ENCODE assay signal across 12 cellular contexts in genomic region chr10:128530301-128530700, GRCh38.
A peak's percentile ranks its signal among the peaks of the same experiment; 100 is the strongest.
DNase-seq lines count a peak whose midpoint lies in the region; ATAC-seq and TF ChIP-seq lines count a peak whose summit lies in the region.
"Had no signal": no experiment of that assay in that cellular context is flagged by ENCODE, and none has a peak within 500 bp of the region (broad histone marks: within the 10 kb centered on the region; RNA-seq: fewer than 3 reads in every experiment).

No MANE protein-coding gene starts in this region.

- no peaks in the 10 kb centered on the region for H3K36me3 ChIP-seq in hepatocyte (replicated peaks; ENCODE audit: insufficient read depth, low read depth)
- no peaks in the 10 kb centered on the region for H3K36me3 ChIP-seq in transverse colon
- no peaks in the 10 kb centered on the region for H3K36me3 ChIP-seq in ovary

- H3K36me3 Mint-ChIP-seq in activated CD8-positive, alpha-beta T cell treated with anti-CD3 and anti-CD28 coated beads for 36 hours (ENCODE audit: low read depth), result no peaks in the 10 kb centered on the region
- H3K36me3 Mint-ChIP-seq in activated CD8-positive, alpha-beta T cell treated with anti-CD3 and anti-CD28 coated beads, Interleukin-2, amount 10 ng/mL, durations not matched to agents 7 days and 5 days (ENCODE audit: low read depth), result no peaks in the 10 kb centered on the region
- H3K36me3 Mint-ChIP-seq: memory B cell had no signal

- no peak overlapping the region for H2AFZ ChIP-seq in hepatocyte

- H3K4me3 Mint-ChIP-seq in activated CD8-positive, alpha-beta T cell treated with anti-CD3 and anti-CD28 coated beads for 36 hours, result no peak overlapping the region
- no peak overlapping the region for H3K4me3 Mint-ChIP-seq in activated CD8-positive, alpha-beta T cell treated with anti-CD3 and anti-CD28 coated beads, Interleukin-2, amount 10 ng/mL, durations not matched to agents 7 days and 5 days
- H3K4me3 Mint-ChIP-seq: CD4-positive, alpha-beta T cell; memory B cell had no signal

- H3K4me2 ChIP-seq in hepatocyte, result no peak overlapping the region

- H3K4me3 ChIP-seq in hepatocyte (no peak overlapping the region), transverse colon (no peak overlapping the region), ovary (no peak overlapping the region)

- peaks cover 12% of the 10 kb centered on the region for H3K27me3 Mint-ChIP-seq in activated CD8-positive, alpha-beta T cell treated with anti-CD3 and anti-CD28 coated beads for 36 hours
- no peaks in the 10 kb centered on the region for H3K27me3 Mint-ChIP-seq in activated CD8-positive, alpha-beta T cell treated with anti-CD3 and anti-CD28 coated beads, Interleukin-2, amount 10 ng/mL, durations not matched to agents 7 days and 5 days (ENCODE audit: low read depth)
- H3K27me3 Mint-ChIP-seq: memory B cell had no signal

- WGBS in hepatocyte (ENCODE audit: low lambda C conversion rate, missing lambda C conversion rate), result 47% methylated on average over 5 of the region's 5 CpGs
- WGBS in transverse colon (ENCODE audit: low coverage in 1 of 2), 2 donors, result 48 to 54% methylated on average over 5 of the region's 5 CpGs
- 28 to 49% (median 30%) methylated on average over 5 of the region's 5 CpGs for WGBS in ovary, 3 donors

- no peaks in the 10 kb centered on the region for H3K4me1 Mint-ChIP-seq in activated CD8-positive, alpha-beta T cell treated with anti-CD3 and anti-CD28 coated beads for 36 hours (ENCODE audit: low read depth)
- H3K4me1 Mint-ChIP-seq in activated CD8-positive, alpha-beta T cell treated with anti-CD3 and anti-CD28 coated beads, Interleukin-2, amount 10 ng/mL, durations not matched to agents 7 days and 5 days (ENCODE audit: low read depth), result no peaks in the 10 kb centered on the region
- H3K4me1 Mint-ChIP-seq: memory B cell had no signal

- CTCF ChIA-PET in activated CD8-positive, alpha-beta T cell treated with anti-CD3 and anti-CD28 coated beads for 36 hours (lab: Charles Lee), result interaction anchor here (1.0 to 1.5 kb wide), 2 partner anchors 11 to 18 kb away, joined by 3 read pairs; no protein-coding TSS in a partner anchor
- CTCF ChIA-PET in activated CD8-positive, alpha-beta T cell treated with anti-CD3 and anti-CD28 coated beads, Interleukin-2, amount 10 ng/mL, durations not matched to agents 7 days and 5 days (lab: Charles Lee), result no interaction called here

- POLR2A ChIA-PET in activated CD8-positive, alpha-beta T cell treated with anti-CD3 and anti-CD28 coated beads for 36 hours (lab: Charles Lee), result no interaction called here
- POLR2A ChIA-PET in activated CD8-positive, alpha-beta T cell treated with anti-CD3 and anti-CD28 coated beads, Interleukin-2, amount 10 ng/mL, durations not matched to agents 7 days and 5 days (lab: Charles Lee), result no interaction called here

- H3K27ac Mint-ChIP-seq in activated CD8-positive, alpha-beta T cell treated with anti-CD3 and anti-CD28 coated beads for 36 hours, result no peak overlapping the region
- no peak overlapping the region for H3K27ac Mint-ChIP-seq in activated CD8-positive, alpha-beta T cell treated with anti-CD3 and anti-CD28 coated beads, Interleukin-2, amount 10 ng/mL, durations not matched to agents 7 days and 5 days
- H3K27ac Mint-ChIP-seq: CD4-positive, alpha-beta T cell; memory B cell had no signal

- no peak overlapping the region for H3K27ac ChIP-seq in hepatocyte
- no peak overlapping the region for H3K27ac ChIP-seq in transverse colon
- H3K27ac ChIP-seq in ovary, result no peak overlapping the region

- DNase-seq in activated CD8-positive, alpha-beta T cell treated with anti-CD3 and anti-CD28 coated beads for 36 hours, result no peak
- DNase-seq in activated CD8-positive, alpha-beta T cell treated with anti-CD3 and anti-CD28 coated beads, Interleukin-2, amount 10 ng/mL, durations not matched to agents 7 days and 5 days, result no peak
- DNase-seq in OCI-M1 (lab: John Stamatoyannopoulos, UW) (peak; percentile 34), hepatocyte (ENCODE audit: low spot score) (peak; percentile 26), transverse colon (no peak), ecto neural progenitor cell (ENCODE audit: low spot score) (no peak), posterior vena cava (ENCODE audit: low spot score) (no peak), ovary (no peak)
- DNase-seq: CD4-positive, alpha-beta T cell; central memory CD4-positive, alpha-beta T cell; NCI-H187 had no signal

- TF ChIP-seq POLR2A in transverse colon (IDR thresholded peaks at IDR 0.05) (no peak), ovary (IDR thresholded peaks at IDR 0.05) (no peak)

- no peak for ATAC-seq in activated CD8-positive, alpha-beta T cell treated with anti-CD3 and anti-CD28 coated beads for 36 hours
- no peak for ATAC-seq in activated CD8-positive, alpha-beta T cell treated with anti-CD3 and anti-CD28 coated beads, Interleukin-2, amount 10 ng/mL, durations not matched to agents 7 days and 5 days

- TF ChIP-seq EP300 in transverse colon (IDR thresholded peaks at IDR 0.05; ENCODE audit: low read depth), result no peak
- TF ChIP-seq EP300 in ovary (IDR thresholded peaks at IDR 0.05), result no peak

- intact Hi-C loops in activated CD8-positive, alpha-beta T cell treated with anti-CD3 and anti-CD28 coated beads for 36 hours (cut with micrococcal nuclease), result no loop called here
- intact Hi-C loops in transverse colon (cut with DNase I; ENCODE audit: low total_unique reads), result loop anchor here (10.0 kb wide), 1 partner anchor 1376 kb away; no protein-coding TSS in a partner anchor
- intact Hi-C loops in posterior vena cava (cut with DNase I), result loop anchor here in 1 of 2 donors (5.0 kb wide), 1 partner anchor 673 kb away; no protein-coding TSS in a partner anchor
- intact Hi-C loops in ovary (cut with DNase I), result no loop called here

- H3K9me3 ChIP-seq in hepatocyte (ENCODE audit: low read depth), result no peaks in the 10 kb centered on the region
- no peaks in the 10 kb centered on the region for H3K9me3 ChIP-seq in transverse colon
- H3K9me3 ChIP-seq in ovary, result no peaks in the 10 kb centered on the region

- peak; percentile 31 for TF ChIP-seq CTCF in activated CD8-positive, alpha-beta T cell treated with anti-CD3 and anti-CD28 coated beads for 36 hours (IDR thresholded peaks at IDR 0.05)
- TF ChIP-seq CTCF in hepatocyte (IDR thresholded peaks at IDR 0.05; ENCODE audit: poor library complexity), result peak; percentile 77
- TF ChIP-seq CTCF in transverse colon (IDR thresholded peaks at IDR 0.05), result peak in 4 of 5 experiments; percentile 35 to 56 (median 46)
- TF ChIP-seq CTCF in ovary (IDR thresholded peaks at IDR 0.05), result no peak

- no peaks in the 10 kb centered on the region for H3K79me2 ChIP-seq in hepatocyte

- H3K27me3 ChIP-seq in hepatocyte (peaks cover 13% of the 10 kb centered on the region), transverse colon (peaks cover 15% of the 10 kb centered on the region), ovary (no peaks in the 10 kb centered on the region)

- H3K9me2 ChIP-seq in hepatocyte (replicated peaks; ENCODE audit: insufficient read depth), result no peaks in the 10 kb centered on the region

- no peaks in the 10 kb centered on the region for H4K20me1 ChIP-seq in hepatocyte (ENCODE audit: insufficient read depth, poor library complexity, severe bottlenecking)

- in situ Hi-C loops in transverse colon (cut with MboI; ENCODE audit: low pct_ligation_motif_present in 1 of 4, low pct_unique_long_range_greater_than_20kb in 1 of 4, low sequenced_read_pairs in 3 of 4), result no loop called here

- H3K9me3 Mint-ChIP-seq in activated CD8-positive, alpha-beta T cell treated with anti-CD3 and anti-CD28 coated beads for 36 hours, result no peaks in the 10 kb centered on the region
- no peaks in the 10 kb centered on the region for H3K9me3 Mint-ChIP-seq in activated CD8-positive, alpha-beta T cell treated with anti-CD3 and anti-CD28 coated beads, Interleukin-2, amount 10 ng/mL, durations not matched to agents 7 days and 5 days (ENCODE audit: insufficient read depth)
- H3K9me3 Mint-ChIP-seq: CD4-positive, alpha-beta T cell had no signal

- H3K4me1 ChIP-seq in hepatocyte (ENCODE audit: insufficient read depth) (no peaks in the 10 kb centered on the region), transverse colon (no peaks in the 10 kb centered on the region), ovary (ENCODE audit: insufficient read depth) (peaks cover 1% of the 10 kb centered on the region)

Comparison
In these comparisons a context has a peak if more than half of its experiments do, and no peak if none do; other contexts are left out.
1. DNase-seq: peak in OCI-M1 (single experiment) and hepatocyte (single experiment); none in activated CD8-positive, alpha-beta T cell treated with anti-CD3 and anti-CD28 coated beads for 36 hours (single experiment), activated CD8-positive, alpha-beta T cell treated with anti-CD3 and anti-CD28 coated beads, Interleukin-2, amount 10 ng/mL, durations not matched to agents 7 days and 5 days (single experiment), transverse colon (single experiment), ecto neural progenitor cell (single experiment), posterior vena cava (single experiment) and ovary (0 of 5).
2. CTCF ChIP-seq: peak in activated CD8-positive, alpha-beta T cell treated with anti-CD3 and anti-CD28 coated beads for 36 hours (single experiment), hepatocyte (single experiment) and transverse colon (4 of 5); none in ovary (0 of 3).